ENCODE assay signal across 20 cellular contexts in genomic region chr6:36337814-36338213, GRCh38. TPM values are rescaled to one million over a fixed set of nuclear protein-coding genes. Genes with fewer than 3 reads are reported as not detected.
DNase-seq lines count a peak whose midpoint lies in the region; TF ChIP-seq lines count a peak whose summit lies in the region.
"Had no signal": no experiment of that assay in that cellular context is flagged by ENCODE, and none has a peak within 500 bp of the region (broad histone marks: within the 10 kb centered on the region; RNA-seq: fewer than 3 reads in every experiment).

No MANE protein-coding gene starts in this region.

- H3K9ac ChIP-seq in BLaER1 treated with 17β-estradiol and CSF1 and Interleukin-3, amounts not matched to agents 10 nM and 100 nM, result no peak overlapping the region
- H3K9ac ChIP-seq in endodermal cell (ENCODE audit: extremely low read depth, low read length, poor library complexity, severe bottlenecking), result no peak overlapping the region

- peak overlapping the region in 6 of 11 experiments; percentile 4 to 46 (median 22); a peak in 8 of 22 replicates for H3K4me2 ChIP-seq in BLaER1 treated with 17β-estradiol and CSF1 and Interleukin-3, amounts not matched to agents 10 nM and 100 nM
- H3K4me2 ChIP-seq: A549 had no signal

- peaks cover 17% of the 10 kb centered on the region for H3K4me1 Mint-ChIP-seq in endodermal cell
- peaks cover 37% of the 10 kb centered on the region for H3K4me1 Mint-ChIP-seq in Calu3 (ENCODE audit: low read depth, unreplicated experiment)

- no peaks in the 10 kb centered on the region for H3K27me3 ChIP-seq in BLaER1 treated with 17β-estradiol and CSF1 and Interleukin-3, amounts not matched to agents 10 nM and 100 nM
- H3K27me3 ChIP-seq in endodermal cell (ENCODE audit: control insufficient read depth, insufficient read depth, low read length, poor library complexity, severe bottlenecking), result peaks cover 28% of the 10 kb centered on the region

- 89 to 100% methylated on average over 1 of the region's 1 CpG for WGBS in endodermal cell (ENCODE audit: insufficient coverage in 1 of 2, insufficient read length in 1 of 2), 2 experiments

- no peak overlapping the region for H3K27ac Mint-ChIP-seq in endodermal cell
- H3K27ac Mint-ChIP-seq in Calu3 (ENCODE audit: unreplicated experiment), result no peak overlapping the region

- peak; percentile 11 for DNase-seq in NCI-H345 (lab: John Stamatoyannopoulos, UW)
- DNase-seq in NCI-H345 treated with DMSO at 0.1 percent for 48 hours (lab: John Stamatoyannopoulos, UW; ENCODE audit: unreplicated experiment), result no peak
- peak; percentile 60 for DNase-seq in NAMALWA (ENCODE audit: low spot score)
- peak; percentile 20 for DNase-seq in endodermal cell
- no peak for DNase-seq in coronary artery (ENCODE audit: low spot score)
- DNase-seq in Calu3, result no peak
- DNase-seq in MV-4-11 (lab: John Stamatoyannopoulos, UW), result no peak
- DNase-seq: Caco-2, GDM1, IMR-90, Kasumi-1, NCI-H1048, NCI-H1694, NCI-H226, SIG-M5 had no signal

- H3K9me3 Mint-ChIP-seq in endodermal cell (no peaks in the 10 kb centered on the region), Calu3 (ENCODE audit: low read depth, unreplicated experiment) (no peaks in the 10 kb centered on the region)

- H3K4me1 ChIP-seq in BLaER1 treated with 17β-estradiol and CSF1 and Interleukin-3, amounts not matched to agents 10 nM and 100 nM, result peaks cover 32 to 84% (median 67%) of the 10 kb centered on the region in 10 experiments
- H3K4me1 ChIP-seq in endodermal cell (ENCODE audit: control insufficient read depth, insufficient read depth, low read length), result peaks cover 3% of the 10 kb centered on the region
- H3K4me1 ChIP-seq: A549 had no signal

- no peaks in the 10 kb centered on the region for H3K9me3 ChIP-seq in BLaER1 treated with 17β-estradiol and CSF1 and Interleukin-3, amounts not matched to agents 10 nM and 100 nM (replicated peaks in 1 of 11)
- H3K9me3 ChIP-seq in endodermal cell (ENCODE audit: control insufficient read depth, low read length), result no peaks in the 10 kb centered on the region
- H3K9me3 ChIP-seq: A549, Caco-2, HAP-1 had no signal

- no peak overlapping the region for H3K27ac ChIP-seq in BLaER1 treated with 17β-estradiol and CSF1 and Interleukin-3, amounts not matched to agents 10 nM and 100 nM
- no peak overlapping the region for H3K27ac ChIP-seq in endodermal cell (ENCODE audit: low read depth, low read length)
- H3K27ac ChIP-seq in coronary artery, result no peak overlapping the region
- H3K27ac ChIP-seq: A549 had no signal

- no peaks in the 10 kb centered on the region for H4K20me1 ChIP-seq in BLaER1 treated with 17β-estradiol and CSF1 and Interleukin-3, amounts not matched to agents 10 nM and 100 nM

- H3K4me3 Mint-ChIP-seq in endodermal cell (no peak overlapping the region), Calu3 (ENCODE audit: low read depth, unreplicated experiment) (no peak overlapping the region)

- no peaks in the 10 kb centered on the region for H3K36me3 ChIP-seq in BLaER1 treated with 17β-estradiol and CSF1 and Interleukin-3, amounts not matched to agents 10 nM and 100 nM
- H3K36me3 ChIP-seq in endodermal cell (ENCODE audit: control insufficient read depth, insufficient read depth, low read length), result no peaks in the 10 kb centered on the region
- H3K36me3 ChIP-seq: HAP-1 had no signal

- peaks cover 33% of the 10 kb centered on the region for H3K27me3 Mint-ChIP-seq in endodermal cell (ENCODE audit: insufficient read depth)
- H3K27me3 Mint-ChIP-seq in Calu3 (ENCODE audit: unreplicated experiment), result peaks cover 19% of the 10 kb centered on the region

- no peaks in the 10 kb centered on the region for H3K36me3 Mint-ChIP-seq in endodermal cell (ENCODE audit: low read depth)
- H3K36me3 Mint-ChIP-seq in Calu3 (ENCODE audit: insufficient read depth, unreplicated experiment), result peaks cover 5% of the 10 kb centered on the region

- intact Hi-C loops in Calu3 (cut with micrococcal nuclease; ENCODE audit: unreplicated experiment), result no loop called here

- CTCF ChIA-PET in Calu3 (lab: Charles Lee), result interaction anchor here (0.7 to 1.8 kb wide), 3 partner anchors 21 to 103 kb away, joined by 3 to 5 read pairs (median 4); no protein-coding TSS in a partner anchor

- TF ChIP-seq CTCF in endodermal cell (conservative IDR thresholded peaks at IDR 0.05) (no peak), coronary artery (IDR thresholded peaks at IDR 0.05) (no peak), Calu3 (IDR thresholded peaks at IDR 0.05; ENCODE audit: unreplicated experiment) (no peak)

- BruUV-seq in Calu3 (replicated peaks; lab: Mats Ljungman, UMichigan), result no TSS peak

- no peak overlapping the region for H3K4me3 ChIP-seq in BLaER1 treated with 17β-estradiol and CSF1 and Interleukin-3, amounts not matched to agents 10 nM and 100 nM
- H3K4me3 ChIP-seq in endodermal cell (ENCODE audit: low read length) (no peak overlapping the region), coronary artery (no peak overlapping the region)
- H3K4me3 ChIP-seq: A549, HAP-1 had no signal

RNA-seq across cellular contexts. Expression of gene BNIP5, which starts 1.1 kb away (rescaled TPM):
- total RNA-seq in endodermal cell (not detected), Calu3 (2022) (0.88 and 0.94 TPM in 2 replicates)
- polyA plus RNA-seq in endodermal cell (2013, experiment 1 of 2), result not detected
- polyA plus RNA-seq in endodermal cell (2013, experiment 2 of 2), result 0.08 TPM
- total RNA-seq: IMR-90; RPMI7951; T-helper 1 cell treated with Interleukin-12 subunit alpha and Interleukin-12 subunit beta and Interleukin-4 antibody, amounts not matched to agents 30 ng/mL and 1 ng/mL, for 36 hours had no signal
- polyA plus RNA-seq: A549, IMR-90 had no signal

RNA-seq across cellular contexts. Expression of gene ETV7, which starts 49.7 kb away (rescaled TPM):
- total RNA-seq in endodermal cell (under 1 TPM; 0.42 TPM), Calu3 (2022) (2.6 and 8.7 TPM in 2 replicates)
- 0.18 TPM for polyA plus RNA-seq in endodermal cell (2013, experiment 1 of 2)
- polyA plus RNA-seq in endodermal cell (2013, experiment 2 of 2), result 0.41 TPM

Comparison
In these comparisons a context has a peak if more than half of its experiments do, and no peak if none do; other contexts are left out.
1. DNase-seq: peak in NCI-H345 (single experiment), NAMALWA (single experiment) and endodermal cell (single experiment); none in NCI-H345 treated with DMSO at 0.1 percent for 48 hours (single experiment), coronary artery (single experiment), Calu3 (single experiment) and MV-4-11 (single experiment).